ENCODE assay signal across 1 cellular context in the genomic region with DNA sequence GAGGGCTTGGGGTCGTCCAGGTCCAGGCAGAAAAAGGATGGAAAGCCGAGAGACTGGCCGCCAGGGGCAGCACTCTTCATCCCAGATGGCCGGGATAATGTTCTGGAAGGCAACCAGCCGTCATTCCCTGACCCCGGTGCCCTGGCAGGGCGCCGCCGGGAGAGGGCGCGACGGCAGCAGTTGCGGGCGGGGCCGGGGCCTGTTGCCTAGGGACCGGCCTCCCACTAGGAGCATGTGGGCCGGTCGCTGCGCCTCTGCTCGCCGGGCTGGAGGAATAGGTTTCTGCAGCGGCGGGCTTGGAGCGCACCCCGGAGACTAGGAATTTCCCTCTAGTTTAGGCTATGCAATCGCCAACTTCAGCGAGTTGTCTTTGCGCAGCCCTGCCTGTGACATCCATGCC.
TF ChIP-seq lines count a peak whose summit lies in the region.

No MANE protein-coding gene starts in this region.

TF ChIP-seq in K562, 482 proteins besides CTCF, POLR2A, EP300 and RAD21 (continued from another document):
- TF ChIP-seq RB1 (IDR thresholded peaks at IDR 0.05; ENCODE audit: low read depth) (peak; percentile 79), MYC (IDR thresholded peaks at IDR 0.05; ENCODE audit: low read depth, low read length) (0 out of 2 replicates have a peak, but pooled peaks have one; percentile 12), MYC (CRISPR knock-in tag; IDR thresholded peaks at IDR 0.05; ENCODE audit: borderline replicate concordance, low read depth) (no peak), NRF1 (conservative IDR thresholded peaks at IDR 0.05 in 1 of 2, IDR thresholded peaks at IDR 0.05 in 1 of 2) (0 out of 4 replicates have a peak, but pooled peaks of 1 of the 2 experiments have one; percentile 27)
